In genomic region chr1:87030740-87031400, GRCh38 we compare ENCODE assay signal across 15 cellular contexts.
DNase-seq lines count a peak whose midpoint lies in the region; ATAC-seq, FAIRE-seq and TF ChIP-seq lines count a peak whose summit lies in the region.
"Had no signal": no experiment of that assay in that cellular context is flagged by ENCODE, and none has a peak within 500 bp of the region (broad histone marks: within the 10 kb centered on the region; RNA-seq: fewer than 3 reads in every experiment).

No MANE protein-coding gene starts in this region.

- ATAC-seq in HepG2 (no peak), right lobe of liver (no peak), HG02571 (IDR thresholded peaks at IDR 0.05; ENCODE audit: unreplicated experiment) (peak; percentile 94), HG03196 (IDR thresholded peaks at IDR 0.05; ENCODE audit: unreplicated experiment) (peak; percentile 85)

- CTCF ChIA-PET in HepG2 (lab: Yijun Ruan, JAX; ENCODE audit: low intra/inter-chr PET ratio, low total read pairs), result no interaction called here

- no peak overlapping the region for H3K9ac ChIP-seq in HepG2 (ENCODE audit: insufficient read depth, low read depth, low read length)

- BruUV-seq in HepG2 (replicated peaks; lab: Mats Ljungman, UMichigan), result no TSS peak

- TF ChIP-seq EP300 in HepG2 (IDR thresholded peaks at IDR 0.05; ENCODE audit: low read depth in 2 of 2, low read length in 2 of 2) (no peak), HepG2 (CRISPR knock-in tag; IDR thresholded peaks at IDR 0.05; ENCODE audit: borderline replicate concordance) (no peak)

- H3K36me3 ChIP-seq in HepG2 (replicated peaks in 1 of 2; ENCODE audit: control insufficient read depth in 1 of 2, insufficient read depth in 2 of 2, low read length in 2 of 2) (no peaks in the 10 kb centered on the region), right lobe of liver (no peaks in the 10 kb centered on the region)
- H3K36me3 ChIP-seq: thyroid gland had no signal

- TF ChIP-seq CTCF in HepG2 (CRISPR knock-in tag; IDR thresholded peaks at IDR 0.05) (no peak), right lobe of liver (IDR thresholded peaks at IDR 0.05) (no peak)

- intact Hi-C loops in HepG2 (cut with micrococcal nuclease; ENCODE audit: unreplicated experiment) (no loop called here), right lobe of liver (cut with DNase I) (no loop called here)

- H4K20me1 ChIP-seq in HepG2 (ENCODE audit: insufficient read depth, low read length), result no peaks in the 10 kb centered on the region

- POLR2A ChIA-PET in HepG2 (lab: Yijun Ruan, JAX), result no interaction called here

- whole genome bisulfite sequencing in HepG2 (ENCODE audit: low lambda C conversion rate), result 97% methylated on average over 7 of the region's 7 CpGs
- 92% methylated on average over 6 of the region's 7 CpGs for WGBS in right lobe of liver (ENCODE audit: insufficient coverage, low coverage, low lambda C conversion rate, missing lambda C conversion rate)

- in situ Hi-C loops in HepG2 (cut with HindIII; ENCODE audit: extremely low pct_ligation_motif_present, low pct_unique_long_range_greater_than_20kb), result no loop called here

- H3K79me2 ChIP-seq in HepG2 (ENCODE audit: insufficient read depth, low read length), result peaks cover 32% of the 10 kb centered on the region

- H3K4me2 ChIP-seq in HepG2 (ENCODE audit: low read depth, low read length), result no peak overlapping the region

- H2AFZ ChIP-seq in HepG2 (ENCODE audit: low read length), result no peak overlapping the region

- no peak for TF ChIP-seq RAD21 in HepG2 (CRISPR knock-in tag; IDR thresholded peaks at IDR 0.05)

- TF ChIP-seq POLR2A in HepG2 (IDR thresholded peaks at IDR 0.05; ENCODE audit: insufficient read depth in 1 of 2, low read depth in 2 of 2, low read length in 2 of 2), result no peak
- no peak for TF ChIP-seq POLR2A in right lobe of liver (IDR thresholded peaks at IDR 0.05)

- peaks cover 13% of the 10 kb centered on the region; the same call in 1 of the 2 replicates for H3K4me1 ChIP-seq in HepG2 (ENCODE audit: insufficient read depth, low read length)
- H3K4me1 ChIP-seq in right lobe of liver, result no peaks in the 10 kb centered on the region
- H3K4me1 ChIP-seq: thyroid gland had no signal

- H3K4me3 ChIP-seq in HepG2 (replicated peaks in 1 of 3; ENCODE audit: insufficient read depth in 1 of 3, low read depth in 2 of 3, low read length in 3 of 3) (no peak overlapping the region), right lobe of liver (no peak overlapping the region)
- H3K4me3 ChIP-seq: thyroid gland had no signal

- no peak overlapping the region for H3K27ac ChIP-seq in HepG2 (ENCODE audit: extremely low read length, insufficient read depth, low read length)
- no peak overlapping the region for H3K27ac ChIP-seq in right lobe of liver
- H3K27ac ChIP-seq: thyroid gland had no signal

- no peak for FAIRE-seq in HepG2 (lab: Jason Lieb, UNC)
- FAIRE-seq: astrocyte, endothelial cell of umbilical vein had no signal

- H3K9me3 ChIP-seq in HepG2 (ENCODE audit: low read length) (no peaks in the 10 kb centered on the region), right lobe of liver (no peaks in the 10 kb centered on the region)
- H3K9me3 ChIP-seq: thyroid gland had no signal

- H3K27me3 ChIP-seq in HepG2 (ENCODE audit: control insufficient read depth in 1 of 2, insufficient read depth in 2 of 2, low read length in 2 of 2), result no peaks in the 10 kb centered on the region
- no peaks in the 10 kb centered on the region for H3K27me3 ChIP-seq in right lobe of liver
- H3K27me3 ChIP-seq: thyroid gland had no signal

- no peak for DNase-seq in HepG2 (ENCODE audit: low spot score)
- no peak for DNase-seq in right lobe of liver
- no peak for DNase-seq in kidney tubule cell (ENCODE audit: low spot score)
- DNase-seq in NCI-H2227 treated with DMSO at 0.1 percent for 48 hours (lab: John Stamatoyannopoulos, UW), result no peak
- no peak for DNase-seq in stimulated activated CD4-positive, alpha-beta T cell treated with anti-CD3 and anti-CD28 coated beads, Interleukin-4, amount 100 ng/mL, for 1 hour
- no peak for DNase-seq in NCI-H1436 (lab: John Stamatoyannopoulos, UW)
- DNase-seq: activated CD4-positive, alpha-beta memory T cell treated with anti-CD3 and anti-CD28 coated beads for 36 hours; hypothalamus; NCI-H1436 treated with DMSO at 0.1 percent for 48 hours; T-helper 1 cell; thyroid gland had no signal

TF ChIP-seq in HepG2, 621 proteins besides CTCF, POLR2A, EP300 and RAD21:
- TF ChIP-seq ZFP36L1 (CRISPR knock-in tag; IDR thresholded peaks at IDR 0.05), result no peak
- TF ChIP-seq ZNF121 (CRISPR knock-in tag; IDR thresholded peaks at IDR 0.05), result 0 out of 2 replicates have a peak, but pooled peaks have one; percentile 26

Comparison
In these comparisons a context has a peak if more than half of its experiments do, and no peak if none do; other contexts are left out.
1. ATAC-seq: peak in HG02571 (single experiment) and HG03196 (single experiment); none in HepG2 (single experiment) and right lobe of liver (0 of 4).